ENCODE assay signal across 15 cellular contexts in the genomic region with DNA sequence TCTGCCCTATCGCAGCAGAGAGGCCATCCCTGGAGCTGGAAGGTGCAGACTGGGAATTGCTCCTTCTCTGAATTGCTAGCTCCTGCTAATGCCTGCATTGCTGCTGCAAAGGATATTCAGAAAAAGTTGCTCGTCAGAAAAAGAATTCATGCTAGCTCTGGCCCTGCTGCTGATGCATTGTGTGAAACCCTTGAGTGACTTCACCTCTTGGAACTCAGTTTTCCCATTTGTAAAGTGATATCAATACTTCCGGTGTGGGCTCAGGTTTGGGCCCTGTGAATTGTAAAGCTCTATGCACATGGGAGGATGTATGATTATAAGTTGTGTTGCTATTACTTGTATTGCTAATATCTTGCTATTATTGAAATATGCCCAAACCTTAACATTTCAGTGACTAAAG. TPM values are rescaled to one million over a fixed set of nuclear protein-coding genes. Genes with fewer than 3 reads are reported as not detected.
DNase-seq lines count a peak whose midpoint lies in the region; ATAC-seq and TF ChIP-seq lines count a peak whose summit lies in the region.
"Had no signal": no experiment of that assay in that cellular context is flagged by ENCODE, and none has a peak within 500 bp of the region (broad histone marks: within the 10 kb centered on the region; RNA-seq: fewer than 3 reads in every experiment).

No MANE protein-coding gene starts in this region.

- H3K36me3 Mint-ChIP-seq in stimulated activated naive CD8-positive, alpha-beta T cell treated with anti-CD3 and anti-CD28 coated beads, Interleukin-15, Interleukin-2, amounts not matched to agents 100 ng/mL and 50 ng/mL, for 24 hours (ENCODE audit: low read depth), result peaks cover 34% of the 10 kb centered on the region

- peaks cover 76% of the 10 kb centered on the region for H3K4me1 Mint-ChIP-seq in stimulated activated naive CD8-positive, alpha-beta T cell treated with anti-CD3 and anti-CD28 coated beads, Interleukin-15, Interleukin-2, amounts not matched to agents 100 ng/mL and 50 ng/mL, for 24 hours (ENCODE audit: low read depth)
- peaks cover 58% of the 10 kb centered on the region for H3K4me1 Mint-ChIP-seq in stimulated activated naive CD8-positive, alpha-beta T cell treated with anti-CD3 and anti-CD28 coated beads, Interleukin-15, amount 100 ng/mL, for 72 hours

- TF ChIP-seq POLR2A in breast epithelium (IDR thresholded peaks at IDR 0.05), result no peak

- no peaks in the 10 kb centered on the region for H3K27me3 ChIP-seq in breast epithelium
- no peaks in the 10 kb centered on the region for H3K27me3 ChIP-seq in left lung

- intact Hi-C loops in breast epithelium (cut with DNase I; ENCODE audit: low total_unique reads), result no loop called here
- intact Hi-C loops in left lung (cut with DNase I), result no loop called here

- ATAC-seq in stimulated activated naive CD8-positive, alpha-beta T cell treated with anti-CD3 and anti-CD28 coated beads, Interleukin-15, amount 100 ng/mL, for 72 hours, result no peak
- ATAC-seq in left lung, result no peak
- no peak for ATAC-seq in HG03460 (IDR thresholded peaks at IDR 0.05; ENCODE audit: unreplicated experiment)
- no peak for ATAC-seq in GM19467 (IDR thresholded peaks at IDR 0.05; ENCODE audit: unreplicated experiment)

- no peak for DNase-seq in stimulated activated naive CD8-positive, alpha-beta T cell treated with anti-CD3 and anti-CD28 coated beads, Interleukin-15, amount 100 ng/mL, for 72 hours
- DNase-seq in breast epithelium (ENCODE audit: low spot score in 2 of 2), result no peak
- DNase-seq in left lung, result no peak
- no peak for DNase-seq in stimulated activated naive CD4-positive, alpha-beta T cell (lab: John Stamatoyannopoulos, UW)
- DNase-seq in NCI-H2196 (lab: John Stamatoyannopoulos, UW; ENCODE audit: unreplicated experiment), result no peak
- DNase-seq: cortex of kidney, DMS153, left cardiac atrium, NCI-H1092 treated with DMSO at 0.1 percent for 48 hours, NCI-H524, T1000 had no signal

- H3K9me3 ChIP-seq in breast epithelium (no peaks in the 10 kb centered on the region), left lung (no peaks in the 10 kb centered on the region)

- TF ChIP-seq CTCF in breast epithelium (IDR thresholded peaks at IDR 0.05), result no peak
- TF ChIP-seq CTCF in left lung (IDR thresholded peaks at IDR 0.05), result no peak

- no peak overlapping the region for H3K4me3 ChIP-seq in breast epithelium
- no peak overlapping the region for H3K4me3 ChIP-seq in left lung

- H3K27ac ChIP-seq in breast epithelium, result peak overlapping the region; percentile 17 to 82
- peak overlapping the region; percentile 61 to 96 for H3K27ac ChIP-seq in left lung

- H3K9me3 Mint-ChIP-seq in stimulated activated naive CD8-positive, alpha-beta T cell treated with anti-CD3 and anti-CD28 coated beads, Interleukin-15, Interleukin-2, amounts not matched to agents 100 ng/mL and 50 ng/mL, for 24 hours, result no peaks in the 10 kb centered on the region
- peaks cover 0 to 6% of the 10 kb centered on the region in 2 donors for H3K9me3 Mint-ChIP-seq in stimulated activated naive CD8-positive, alpha-beta T cell treated with anti-CD3 and anti-CD28 coated beads, Interleukin-15, amount 100 ng/mL, for 72 hours

- H3K4me3 Mint-ChIP-seq in stimulated activated naive CD8-positive, alpha-beta T cell treated with anti-CD3 and anti-CD28 coated beads, Interleukin-15, Interleukin-2, amounts not matched to agents 100 ng/mL and 50 ng/mL, for 24 hours, result no peak overlapping the region
- peak overlapping the region in 1 of 2 donors; percentile 22 for H3K4me3 Mint-ChIP-seq in stimulated activated naive CD8-positive, alpha-beta T cell treated with anti-CD3 and anti-CD28 coated beads, Interleukin-15, amount 100 ng/mL, for 72 hours
- H3K4me3 Mint-ChIP-seq: activated naive CD8-positive, alpha-beta T cell had no signal

- H3K4me1 ChIP-seq in breast epithelium (peaks cover 7 to 8% of the 10 kb centered on the region in 2 donors), left lung (peaks cover 34 to 95% of the 10 kb centered on the region in 2 donors)

- H3K27ac Mint-ChIP-seq in stimulated activated naive CD8-positive, alpha-beta T cell treated with anti-CD3 and anti-CD28 coated beads, Interleukin-15, Interleukin-2, amounts not matched to agents 100 ng/mL and 50 ng/mL, for 24 hours, result peak overlapping the region; percentile 52
- H3K27ac Mint-ChIP-seq in stimulated activated naive CD8-positive, alpha-beta T cell treated with anti-CD3 and anti-CD28 coated beads, Interleukin-15, amount 100 ng/mL, for 72 hours, result peak overlapping the region in 1 of 2 donors; percentile 79

- no peaks in the 10 kb centered on the region for H3K36me3 ChIP-seq in breast epithelium
- peaks cover 0 to 6% of the 10 kb centered on the region in 2 donors for H3K36me3 ChIP-seq in left lung

- H3K27me3 Mint-ChIP-seq in stimulated activated naive CD8-positive, alpha-beta T cell treated with anti-CD3 and anti-CD28 coated beads, Interleukin-15, Interleukin-2, amounts not matched to agents 100 ng/mL and 50 ng/mL, for 24 hours, result no peaks in the 10 kb centered on the region
- H3K27me3 Mint-ChIP-seq in stimulated activated naive CD8-positive, alpha-beta T cell treated with anti-CD3 and anti-CD28 coated beads, Interleukin-15, amount 100 ng/mL, for 72 hours, result no peaks in the 10 kb centered on the region
- H3K27me3 Mint-ChIP-seq: activated naive CD8-positive, alpha-beta T cell had no signal

RNA-seq across cellular contexts. Expression of gene SQOR, which starts 11.4 kb away (rescaled TPM):
- total RNA-seq in breast epithelium (10 to 100 TPM; 60.3 to 91.1 (median 71.2) TPM), left lung (100 to 1,000 TPM in 1 of 2 donors, 10 to 100 TPM in 1; 79.2 to 116 TPM)

RNA-seq across cellular contexts. Expression of gene BLOC1S6, which starts 59.0 kb away (rescaled TPM):
- total RNA-seq in breast epithelium (10 to 100 TPM; 52.1 to 94.1 (median 68.5) TPM), left lung (10 to 100 TPM; 37.0 to 45.4 TPM)
